In the genomic region with DNA sequence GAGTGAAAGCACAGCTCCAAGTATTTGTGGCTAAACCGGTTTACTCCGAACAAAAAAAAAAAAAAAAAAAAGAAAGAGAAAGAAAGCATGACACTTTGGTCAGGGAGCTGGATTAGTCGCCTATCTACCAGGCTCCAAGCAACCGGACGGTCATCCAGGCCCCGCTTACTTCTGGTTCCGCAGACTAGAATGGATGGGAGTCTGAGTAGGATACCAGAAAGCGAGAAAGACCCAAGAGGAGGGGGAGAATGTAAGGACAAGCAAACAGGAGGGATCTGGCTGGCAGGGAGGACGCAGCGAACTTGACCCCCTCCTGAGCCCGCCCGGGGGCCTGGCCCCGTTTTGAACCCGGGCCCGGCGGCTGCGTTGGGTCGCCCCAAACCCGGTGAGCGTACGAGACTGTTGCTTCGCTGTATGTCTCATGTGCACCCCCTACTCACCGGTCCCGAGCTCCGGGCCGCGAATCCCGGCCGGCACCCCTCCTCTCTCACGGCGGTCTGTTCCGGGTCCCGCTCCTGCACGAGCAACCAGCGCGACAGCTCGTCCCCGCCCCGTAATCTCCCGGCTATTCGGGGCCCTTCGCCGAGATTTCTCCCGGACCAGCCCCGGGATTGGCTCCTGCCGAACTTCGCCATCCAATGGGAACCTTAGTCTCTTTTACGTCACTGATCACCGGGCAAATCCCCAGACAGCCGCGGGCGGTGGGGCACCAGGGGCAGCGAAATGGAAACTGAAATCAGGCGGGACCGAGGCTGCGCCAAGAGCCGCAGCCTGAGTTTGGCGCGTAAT, we compare ENCODE assay signal across 8 cellular contexts. TPM values are rescaled to one million over a fixed set of nuclear protein-coding genes. Genes with fewer than 3 reads are reported as not detected.
A peak's percentile ranks its signal among the peaks of the same experiment; 100 is the strongest.
DNase-seq lines count a peak whose midpoint lies in the region; ATAC-seq lines count a peak whose summit lies in the region.

A gene with protein sequence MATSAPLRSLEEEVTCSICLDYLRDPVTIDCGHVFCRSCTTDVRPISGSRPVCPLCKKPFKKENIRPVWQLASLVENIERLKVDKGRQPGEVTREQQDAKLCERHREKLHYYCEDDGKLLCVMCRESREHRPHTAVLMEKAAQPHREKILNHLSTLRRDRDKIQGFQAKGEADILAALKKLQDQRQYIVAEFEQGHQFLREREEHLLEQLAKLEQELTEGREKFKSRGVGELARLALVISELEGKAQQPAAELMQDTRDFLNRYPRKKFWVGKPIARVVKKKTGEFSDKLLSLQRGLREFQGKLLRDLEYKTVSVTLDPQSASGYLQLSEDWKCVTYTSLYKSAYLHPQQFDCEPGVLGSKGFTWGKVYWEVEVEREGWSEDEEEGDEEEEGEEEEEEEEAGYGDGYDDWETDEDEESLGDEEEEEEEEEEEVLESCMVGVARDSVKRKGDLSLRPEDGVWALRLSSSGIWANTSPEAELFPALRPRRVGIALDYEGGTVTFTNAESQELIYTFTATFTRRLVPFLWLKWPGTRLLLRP (minus strand): TSS at position 542 of the 789 bp plus-strand sequence. CDS start 14,303 bp downstream, outside the sequence.

- ATAC-seq in GM21360 (IDR thresholded peaks at IDR 0.05; ENCODE audit: unreplicated experiment), result peak; percentile 79
- peak; percentile 84 for ATAC-seq in effector memory CD8-positive, alpha-beta T cell (replicated peaks)

- H3K36me3 Mint-ChIP-seq in effector memory CD8-positive, alpha-beta T cell (ENCODE audit: insufficient read depth), result peaks cover 34% of the 10 kb centered on the region

- H3K4me3 Mint-ChIP-seq in effector memory CD8-positive, alpha-beta T cell, result peak within 1 kb of the TSS; percentile 87 to 88

- peak within 1 kb of the TSS; percentile 99 for H3K27ac Mint-ChIP-seq in effector memory CD8-positive, alpha-beta T cell

- H3K4me1 Mint-ChIP-seq in effector memory CD8-positive, alpha-beta T cell (ENCODE audit: low read depth in 2 of 2), result peaks cover 46 to 61% of the 10 kb centered on the region in 2 donors

- no peaks in the 10 kb centered on the region for H3K9me3 Mint-ChIP-seq in effector memory CD8-positive, alpha-beta T cell

- DNase-seq in COLO668 (lab: John Stamatoyannopoulos, UW; ENCODE audit: unreplicated experiment), result peak; percentile 90
- DNase-seq in HT1080 (ENCODE audit: low read depth), result peak; percentile 95
- peak; percentile 97 for DNase-seq in NOMO-1 treated with DMSO at 0.1 percent for 48 hours (lab: John Stamatoyannopoulos, UW; ENCODE audit: unreplicated experiment)
- peak; percentile 94 for DNase-seq in activated CD8-positive, alpha-beta memory T cell treated with anti-CD3 and anti-CD28 coated beads for 4 hours (ENCODE audit: low read depth in 2 of 2)
- DNase-seq in effector memory CD8-positive, alpha-beta T cell, result peak; percentile 97 to 99 (median 98)
- DNase-seq in medulla oblongata (ENCODE audit: extremely low spot score), result peak; percentile 99
- DNase-seq in stimulated activated CD8-positive, alpha-beta memory T cell treated with anti-CD3 and anti-CD28 coated beads, Interleukin-12 subunit alpha, Interleukin-12 subunit beta, amount 100 ng/mL, for 1 hour (ENCODE audit: low read depth), result peak; percentile 95

- no peaks in the 10 kb centered on the region for H3K27me3 Mint-ChIP-seq in effector memory CD8-positive, alpha-beta T cell

RNA-seq across cellular contexts. Expression of the gene that starts here (rescaled TPM):
- total RNA-seq in HT1080 (2014; rRNA removed; shearing (Covaris generic)), result 28.8 and 29.2 TPM in 2 replicates
- polyA plus RNA-seq in HT1080 (2015; cell fraction: cytosol; rRNA removed), result 20.5 and 23.4 TPM in 2 replicates
- 28.7 and 29.7 TPM in 2 replicates for polyA plus RNA-seq in HT1080 (2015; cell fraction: nucleus; rRNA removed)

Comparison
In these comparisons a context has a peak if more than half of its experiments do, and no peak if none do; other contexts are left out.
1. Peak in every context shown above with its lines: DNase-seq and ATAC-seq.